1 cellular context compared by ENCODE assay signal in the genomic region with DNA sequence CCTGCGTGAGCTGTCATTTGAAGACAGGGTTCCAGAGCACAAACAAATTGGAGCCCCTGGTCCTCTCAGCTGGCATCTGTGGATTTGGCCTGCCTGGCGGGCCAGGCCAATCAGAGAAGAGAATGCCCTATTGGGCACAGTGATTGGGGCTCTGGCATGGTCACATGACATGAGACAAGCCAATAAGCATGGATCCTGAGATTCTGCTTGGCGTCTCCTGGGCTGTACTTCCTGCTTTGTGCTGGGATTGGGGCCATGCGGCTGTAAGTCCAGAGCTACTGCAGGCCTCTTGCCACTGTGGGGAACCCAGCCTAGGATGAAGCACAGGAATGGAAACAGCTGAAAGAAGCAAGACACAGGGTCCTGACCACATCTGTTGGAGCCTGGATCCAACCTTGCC.
TF ChIP-seq lines count a peak whose summit lies in the region.

No MANE protein-coding gene starts in this region.

TF ChIP-seq in WTC11, 78 proteins besides CTCF, POLR2A, EP300 and RAD21 (continued from another document):
- TF ChIP-seq, protein P1, sequence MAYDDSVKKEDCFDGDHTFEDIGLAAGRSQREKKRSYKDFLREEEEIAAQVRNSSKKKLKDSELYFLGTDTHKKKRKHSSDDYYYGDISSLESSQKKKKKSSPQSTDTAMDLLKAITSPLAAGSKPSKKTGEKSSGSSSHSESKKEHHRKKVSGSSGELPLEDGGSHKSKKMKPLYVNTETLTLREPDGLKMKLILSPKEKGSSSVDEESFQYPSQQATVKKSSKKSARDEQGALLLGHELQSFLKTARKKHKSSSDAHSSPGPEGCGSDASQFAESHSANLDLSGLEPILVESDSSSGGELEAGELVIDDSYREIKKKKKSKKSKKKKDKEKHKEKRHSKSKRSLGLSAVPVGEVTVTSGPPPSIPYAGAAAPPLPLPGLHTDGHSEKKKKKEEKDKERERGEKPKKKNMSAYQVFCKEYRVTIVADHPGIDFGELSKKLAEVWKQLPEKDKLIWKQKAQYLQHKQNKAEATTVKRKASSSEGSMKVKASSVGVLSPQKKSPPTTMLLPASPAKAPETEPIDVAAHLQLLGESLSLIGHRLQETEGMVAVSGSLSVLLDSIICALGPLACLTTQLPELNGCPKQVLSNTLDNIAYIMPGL (CRISPR knock-in tag; IDR thresholded peaks at IDR 0.05): no peak
- peak; percentile 37 for TF ChIP-seq NFYB (CRISPR knock-in tag; conservative IDR thresholded peaks at IDR 0.05; ENCODE audit: low read depth)
